Comparison of ENCODE assay signal across 1 cellular context in genomic region chr16:1073566-1074378, GRCh38.
A peak's percentile ranks its signal among the peaks of the same experiment; 100 is the strongest.
TF ChIP-seq lines count a peak whose summit lies in the region.

No MANE protein-coding gene starts in this region.

TF ChIP-seq in K562, 482 proteins besides CTCF, POLR2A, EP300 and RAD21:
- TF ChIP-seq, protein P1, sequence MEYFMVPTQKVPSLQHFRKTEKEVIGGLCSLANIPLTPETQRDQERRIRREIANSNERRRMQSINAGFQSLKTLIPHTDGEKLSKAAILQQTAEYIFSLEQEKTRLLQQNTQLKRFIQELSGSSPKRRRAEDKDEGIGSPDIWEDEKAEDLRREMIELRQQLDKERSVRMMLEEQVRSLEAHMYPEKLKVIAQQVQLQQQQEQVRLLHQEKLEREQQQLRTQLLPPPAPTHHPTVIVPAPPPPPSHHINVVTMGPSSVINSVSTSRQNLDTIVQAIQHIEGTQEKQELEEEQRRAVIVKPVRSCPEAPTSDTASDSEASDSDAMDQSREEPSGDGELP (CRISPR knock-in tag; IDR thresholded peaks at IDR 0.05; ENCODE audit: borderline replicate concordance) = peak; percentile 16; the same call in 1 of the 2 replicates
- no peak for TF ChIP-seq SP2 (IDR thresholded peaks at IDR 0.05; ENCODE audit: extremely low read depth, low read depth, low read length, poor library complexity, severe bottlenecking)
